ENCODE assay signal across 8 cellular contexts in the genomic region with DNA sequence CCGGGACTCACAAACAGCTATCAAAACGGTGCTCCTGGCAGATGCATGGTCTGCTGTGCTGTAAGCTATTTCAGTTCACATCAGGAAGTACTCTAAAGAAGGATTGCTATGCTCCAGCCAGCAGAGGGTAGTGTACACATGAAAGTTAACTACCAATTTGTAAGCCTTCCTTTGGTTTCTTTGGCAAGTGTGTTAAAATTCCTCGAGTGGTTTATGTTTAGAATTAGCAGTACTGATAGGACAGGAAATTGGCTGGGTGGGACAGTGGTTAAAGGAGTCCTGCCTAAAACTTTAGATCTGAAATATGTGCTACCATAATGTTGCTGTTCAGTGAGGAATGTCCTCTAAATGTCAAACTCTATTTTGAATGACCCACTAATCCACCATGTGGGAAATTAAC. TPM values are rescaled to one million over a fixed set of nuclear protein-coding genes. Genes with fewer than 3 reads are reported as not detected.
DNase-seq lines count a peak whose midpoint lies in the region; ATAC-seq and TF ChIP-seq lines count a peak whose summit lies in the region.

No MANE protein-coding gene starts in this region.

- ATAC-seq in GM18868 (IDR thresholded peaks at IDR 0.05; ENCODE audit: unreplicated experiment) = peak; percentile 90
- peak; percentile 75 for ATAC-seq in HG03097 (IDR thresholded peaks at IDR 0.05; ENCODE audit: low FRiP score, unreplicated experiment)

- no peaks in the 10 kb centered on the region for H3K27me3 Mint-ChIP-seq in type B pancreatic cell

- H3K4me1 Mint-ChIP-seq in type B pancreatic cell (ENCODE audit: unreplicated experiment) = peaks cover 14% of the 10 kb centered on the region

- peaks cover 35% of the 10 kb centered on the region for H3K36me3 Mint-ChIP-seq in type B pancreatic cell

- peak; percentile 70 for TF ChIP-seq CTCF in kidney epithelial cell (IDR thresholded peaks at IDR 0.05; ENCODE audit: insufficient read depth, low read length, poor library complexity, severe bottlenecking)
- peak; percentile 77 for TF ChIP-seq CTCF in type B pancreatic cell (conservative IDR thresholded peaks at IDR 0.05)

- in situ Hi-C loops in T47D (cut with HindIII; ENCODE audit: low pct_unique_long_range_greater_than_20kb, low sequenced_read_pairs) = no loop called here

- H3K9me3 Mint-ChIP-seq in type B pancreatic cell = no peaks in the 10 kb centered on the region

- H3K27ac Mint-ChIP-seq in type B pancreatic cell = peak overlapping the region; percentile 30

- H3K27me3 ChIP-seq in kidney epithelial cell (ENCODE audit: control insufficient read depth, insufficient read depth, low read length) = no peaks in the 10 kb centered on the region

- H3K4me3 ChIP-seq in kidney epithelial cell (ENCODE audit: low read depth, low read length) = no peak overlapping the region

- peaks cover 2% of the 10 kb centered on the region for H3K36me3 ChIP-seq in kidney epithelial cell (ENCODE audit: control insufficient read depth, insufficient read depth, low read length)

- DNase-seq in COLO668 (lab: John Stamatoyannopoulos, UW; ENCODE audit: unreplicated experiment) (peak; percentile 2), NCI-H226 (peak; percentile 66), T47D (ENCODE audit: low read depth in 1 of 2, low spot score in 1 of 2) (peak; percentile 42 to 66), kidney epithelial cell (ENCODE audit: low read depth) (peak; percentile 56), type B pancreatic cell (ENCODE audit: extremely low spot score, unreplicated experiment) (no peak)
- DNase-seq in activated CD8-positive, alpha-beta memory T cell treated with anti-CD3 and anti-CD28 coated beads, Interleukin-2, amount 50 U/mL, for 48 hours = no peak

- no peak overlapping the region for H3K4me3 Mint-ChIP-seq in type B pancreatic cell

RNA-seq across cellular contexts. Expression of gene TRMT11, which starts 47.4 kb away (rescaled TPM):
- 13.1 and 18.8 TPM in 2 replicates for total RNA-seq in kidney epithelial cell
- 16.3 and 22.3 TPM in 2 replicates for total RNA-seq in type B pancreatic cell (ENCODE audit: low replicate concordance)

Comparison
In these comparisons a context has a peak if more than half of its experiments do, and no peak if none do; other contexts are left out.
1. DNase-seq: peak in COLO668 (single experiment), NCI-H226 (single experiment), T47D (2 of 2) and kidney epithelial cell (single experiment); none in type B pancreatic cell (single experiment) and activated CD8-positive, alpha-beta memory T cell treated with anti-CD3 and anti-CD28 coated beads, Interleukin-2, amount 50 U/mL, for 48 hours (single experiment).